In genomic region chr19:41392775-41393174, GRCh38 we compare ENCODE assay signal across 30 cellular contexts.
"Had no signal": no experiment of that assay in that cellular context is flagged by ENCODE, and none has a peak within 500 bp of the region (broad histone marks: within the 10 kb centered on the region; RNA-seq: fewer than 3 reads in every experiment).

No MANE protein-coding gene starts in this region.

- DNase-seq: activated B cell treated with CpG ODN at 0.5 μM for 24 hours; activated CD4-positive, alpha-beta T cell treated with anti-CD3 and anti-CD28 coated beads for 48 hours; activated CD4-positive, alpha-beta T cell treated with anti-CD3 and anti-CD28 coated beads, Interleukin-2, amount 50 U/mL, for 1 hour; activated CD4-positive, alpha-beta T cell treated with anti-CD3 and anti-CD28 coated beads, Interleukin-2, amount 50 U/mL, for 48 hours; activated CD8-positive, alpha-beta memory T cell treated with anti-CD3 and anti-CD28 coated beads for 24 hours; activated CD8-positive, alpha-beta T cell treated with anti-CD3 and anti-CD28 coated beads for 36 hours; activated effector memory CD4-positive, alpha-beta T cell treated with Interleukin-2 at 50 U/mL for 16 hours; activated gamma-delta T cell treated with Interleukin-2 at 50 U/mL for 16 hours; activated naive CD4-positive, alpha-beta T cell treated with anti-CD3 and anti-CD28 coated beads, Interleukin-2, amount 50 U/mL, for 16 hours; activated naive CD4-positive, alpha-beta T cell treated with Interleukin-2 at 50 U/mL for 16 hours; activated T-cell treated with anti-CD3 and anti-CD28 coated beads, Interleukin-2, amount 50 U/mL, for 4 hours; amniotic stem cell; anterior cingulate cortex; brain microvascular endothelial cell; central memory CD4-positive, alpha-beta T cell; dorsolateral prefrontal cortex; effector memory CD4-positive, alpha-beta T cell; endodermal cell; foreskin fibroblast; T-helper 1 cell; T-helper 17 cell; T1000; WERI-Rb-1 had no signal

- ATAC-seq: activated CD4-positive, CD25-positive, alpha-beta regulatory T cell treated with anti-CD3 and anti-CD28 coated beads, Interleukin-2, amount 50 U/mL, for 24 hours; activated CD8-positive, alpha-beta T cell treated with anti-CD3 and anti-CD28 coated beads for 36 hours; activated T-cell treated with anti-CD3 and anti-CD28 coated beads, Interleukin-2, amount 50 U/mL, for 4 hours; activated T-helper 17 cell treated with anti-CD3 and anti-CD28 coated beads, Interleukin-2, amount 50 U/mL, for 72 hours; esophagus mucosa; T-helper 17 cell had no signal

- H3K27ac ChIP-seq: brain microvascular endothelial cell, coronary artery, dorsolateral prefrontal cortex, WERI-Rb-1 had no signal

- H3K27me3 Mint-ChIP-seq: activated B cell treated with CpG ODN at 0.5 μM for 24 hours; activated CD8-positive, alpha-beta T cell treated with anti-CD3 and anti-CD28 coated beads for 36 hours; activated naive CD8-positive, alpha-beta T cell; activated T-helper 17 cell treated with anti-CD3 and anti-CD28 coated beads, Interleukin-2, amount 50 U/mL, for 72 hours; dendritic cell treated with granulocyte-macrophage colony-stimulating factor and Interleukin-4, amounts not matched to agents 40 ng/mL and 50 ng/mL, for 4 days; T-helper 17 cell had no signal

- H3K27ac Mint-ChIP-seq: activated B cell treated with CpG ODN at 0.5 μM for 24 hours; activated CD8-positive, alpha-beta T cell treated with anti-CD3 and anti-CD28 coated beads for 36 hours; activated naive CD8-positive, alpha-beta T cell; activated T-helper 17 cell treated with anti-CD3 and anti-CD28 coated beads, Interleukin-2, amount 50 U/mL, for 72 hours; dendritic cell treated with granulocyte-macrophage colony-stimulating factor and Interleukin-4, amounts not matched to agents 40 ng/mL and 50 ng/mL, for 4 days; endodermal cell; T-helper 17 cell; T-helper 2 cell treated with Interferon-gamma antibody and Interleukin-4, amounts not matched to agents 5 μg/mL and 100 μg/mL, for 36 hours had no signal

- H3K4me3 Mint-ChIP-seq: activated B cell treated with CpG ODN at 0.5 μM for 24 hours; activated CD8-positive, alpha-beta T cell treated with anti-CD3 and anti-CD28 coated beads for 36 hours; activated naive CD8-positive, alpha-beta T cell; activated T-cell treated with anti-CD3 and anti-CD28 coated beads, Interleukin-2, amount 50 U/mL, for 4 hours; activated T-helper 17 cell treated with anti-CD3 and anti-CD28 coated beads, Interleukin-2, amount 50 U/mL, for 72 hours; dendritic cell treated with granulocyte-macrophage colony-stimulating factor and Interleukin-4, amounts not matched to agents 40 ng/mL and 50 ng/mL, for 4 days; endodermal cell; T-helper 17 cell; T-helper 2 cell treated with Interferon-gamma antibody and Interleukin-4, amounts not matched to agents 5 μg/mL and 100 μg/mL, for 36 hours had no signal

- H3K9me3 Mint-ChIP-seq: activated B cell treated with CpG ODN at 0.5 μM for 24 hours; activated CD8-positive, alpha-beta T cell treated with anti-CD3 and anti-CD28 coated beads for 36 hours; activated T-cell treated with anti-CD3 and anti-CD28 coated beads, Interleukin-2, amount 50 U/mL, for 4 hours; activated T-helper 17 cell treated with anti-CD3 and anti-CD28 coated beads, Interleukin-2, amount 50 U/mL, for 72 hours; dendritic cell treated with granulocyte-macrophage colony-stimulating factor and Interleukin-4, amounts not matched to agents 40 ng/mL and 50 ng/mL, for 4 days; endodermal cell; T-helper 2 cell treated with Interferon-gamma antibody and Interleukin-4, amounts not matched to agents 5 μg/mL and 100 μg/mL, for 36 hours had no signal
